10 cellular contexts compared by ENCODE assay signal in genomic region chr15:90315276-90315982, GRCh38. TPM values are rescaled to one million over a fixed set of nuclear protein-coding genes. Genes with fewer than 3 reads are reported as not detected.
DNase-seq lines count a peak whose midpoint lies in the region; ATAC-seq and TF ChIP-seq lines count a peak whose summit lies in the region.
"Had no signal": no experiment of that assay in that cellular context is flagged by ENCODE, and none has a peak within 500 bp of the region (broad histone marks: within the 10 kb centered on the region; RNA-seq: fewer than 3 reads in every experiment).

No MANE protein-coding gene starts in this region.

- H3K4me1 ChIP-seq in stomach = peaks cover 13 to 29% (median 21%) of the 10 kb centered on the region in 4 donors

- peak overlapping the region; percentile 41; the same call in 1 of the 2 replicates for H3K27ac Mint-ChIP-seq in HFFc6
- no peak overlapping the region for H3K27ac Mint-ChIP-seq in effector memory CD8-positive, alpha-beta T cell

- ATAC-seq in left lobe of liver (peak; percentile 82), GM21526 (IDR thresholded peaks at IDR 0.05; ENCODE audit: low FRiP score, unreplicated experiment) (no peak)
- ATAC-seq in effector memory CD8-positive, alpha-beta T cell (replicated peaks) = no peak

- no peaks in the 10 kb centered on the region for H3K36me3 ChIP-seq in stomach

- H3K4me3 ChIP-seq in stomach = no peak overlapping the region

- no peaks in the 10 kb centered on the region for H3K36me3 Mint-ChIP-seq in HFFc6 (ENCODE audit: low read depth)
- peaks cover 2% of the 10 kb centered on the region for H3K36me3 Mint-ChIP-seq in effector memory CD8-positive, alpha-beta T cell (ENCODE audit: insufficient read depth)

- 31 to 50% (median 40%) methylated on average over 5 of the region's 5 CpGs for WGBS in stomach, 5 donors

- no peak for TF ChIP-seq CTCF in HFFc6 (IDR thresholded peaks at IDR 0.05)
- TF ChIP-seq CTCF in stomach (IDR thresholded peaks at IDR 0.05) = no peak

- peaks cover 19% of the 10 kb centered on the region for H3K4me1 Mint-ChIP-seq in HFFc6 (ENCODE audit: low read depth)
- peaks cover 4 to 7% of the 10 kb centered on the region in 2 donors for H3K4me1 Mint-ChIP-seq in effector memory CD8-positive, alpha-beta T cell (ENCODE audit: low read depth in 2 of 2)

- DNase-seq in HFFc6 (peak; percentile 25), left lobe of liver (ENCODE audit: low spot score) (peak; percentile 75), stomach (peak; percentile 69), MV-4-11 (lab: John Stamatoyannopoulos, UW) (no peak), activated T-cell treated with anti-CD3 and anti-CD28 coated beads for 4 hours (no peak)
- no peak for DNase-seq in effector memory CD8-positive, alpha-beta T cell
- DNase-seq: activated CD4-positive, alpha-beta T cell treated with anti-CD3 and anti-CD28 coated beads for 4 hours; NCI-H2081 treated with DMSO at 0.1 percent for 48 hours had no signal

- H3K9me3 Mint-ChIP-seq in HFFc6 = no peaks in the 10 kb centered on the region
- H3K9me3 Mint-ChIP-seq in effector memory CD8-positive, alpha-beta T cell = no peaks in the 10 kb centered on the region

- no peak for TF ChIP-seq EP300 in stomach (IDR thresholded peaks at IDR 0.05)

- TF ChIP-seq POLR2A in stomach (IDR thresholded peaks at IDR 0.05) = no peak

- H3K4me3 Mint-ChIP-seq in HFFc6 = no peak overlapping the region
- H3K4me3 Mint-ChIP-seq in effector memory CD8-positive, alpha-beta T cell = no peak overlapping the region

- H3K27me3 ChIP-seq in stomach = no peaks in the 10 kb centered on the region

- H3K27ac ChIP-seq in cingulate gyrus (ENCODE audit: low read depth, low read length) (peak overlapping the region; percentile 29), stomach (peak overlapping the region; percentile 60 to 77 (median 69))

- intact Hi-C loops in stomach (cut with DNase I; ENCODE audit: low total_unique reads) = no loop called here

- H3K9me3 ChIP-seq in stomach = no peaks in the 10 kb centered on the region

- peaks cover 5% of the 10 kb centered on the region for H3K27me3 Mint-ChIP-seq in HFFc6 (ENCODE audit: insufficient read depth)
- peaks cover 0 to 6% of the 10 kb centered on the region in 2 donors for H3K27me3 Mint-ChIP-seq in effector memory CD8-positive, alpha-beta T cell

RNA-seq across cellular contexts. Expression of gene ZNF774, which starts 36.7 kb away (rescaled TPM):
- total RNA-seq in HFFc6 (2021; fragmentation: NEBNext Ultra II Directional; extraction: Animal tissue kit (Norgen Biotek cat#: 25700)) = 1 to 10 TPM; 1.3 to 2.3 (median 2.1) TPM
- total RNA-seq in left lobe of liver (1.4 TPM), stomach (1 to 10 TPM in 4 of 5 donors, under 1 TPM in 1; 0.58 to 7.1 (median 2.9) TPM)
- polyA plus RNA-seq in stomach = 1 to 10 TPM in 2 of 3 donors, under 1 TPM in 1; 0.93 to 2.0 (median 1.2) TPM

RNA-seq across cellular contexts. Expression of gene NGRN, which starts 50.0 kb away (rescaled TPM):
- 100 to 1,000 TPM in 1 of 6 experiments, 10 to 100 TPM in 5; 81.3 to 105 (median 83.2) TPM for total RNA-seq in HFFc6 (2021; fragmentation: NEBNext Ultra II Directional; extraction: Animal tissue kit (Norgen Biotek cat#: 25700))
- total RNA-seq in left lobe of liver = 26.7 TPM
- total RNA-seq in stomach = 10 to 100 TPM; 24.0 to 97.4 (median 61.3) TPM
- polyA plus RNA-seq in stomach = 10 to 100 TPM; 51.1 to 70.3 (median 55.3) TPM

Comparison
In these comparisons a context has a peak if more than half of its experiments do, and no peak if none do; other contexts are left out.
1. DNase-seq: peak in HFFc6 (single experiment), left lobe of liver (single experiment) and stomach (single experiment); none in MV-4-11 (single experiment), activated T-cell treated with anti-CD3 and anti-CD28 coated beads for 4 hours (single experiment) and effector memory CD8-positive, alpha-beta T cell (0 of 3).